1 cellular context compared by ENCODE assay signal in the genomic region with DNA sequence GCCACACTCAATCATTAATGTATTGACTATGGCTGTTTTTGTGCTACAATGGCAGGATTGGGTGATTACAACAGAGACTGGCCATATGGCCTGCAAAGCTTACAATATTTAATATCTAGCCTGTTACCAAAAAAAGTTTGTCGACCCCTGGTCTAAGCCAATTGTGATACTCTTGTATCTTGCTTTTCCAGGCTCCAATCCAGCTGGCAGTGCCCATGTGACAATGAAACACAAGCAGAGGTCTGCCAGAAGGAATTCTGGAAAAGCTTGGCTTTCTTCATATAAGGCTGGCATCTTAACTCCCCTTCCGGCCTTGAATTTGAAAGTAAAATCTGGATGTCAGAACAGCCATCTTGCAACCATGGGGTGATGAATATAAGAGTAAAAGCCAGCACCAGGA.
TF ChIP-seq lines count a peak whose summit lies in the region.

No MANE protein-coding gene starts in this region.

TF ChIP-seq in WTC11, 78 proteins besides CTCF, POLR2A, EP300 and RAD21 (continued from another document):
- TF ChIP-seq ZSCAN18 (CRISPR knock-in tag; IDR thresholded peaks at IDR 0.05) (no peak), ATF1 (CRISPR knock-in tag; IDR thresholded peaks at IDR 0.05) (no peak), NFATC4 (CRISPR knock-in tag; IDR thresholded peaks at IDR 0.05) (no peak), ZNF396 (CRISPR knock-in tag; IDR thresholded peaks at IDR 0.05; ENCODE audit: borderline replicate concordance) (no peak), ZNF671 (CRISPR knock-in tag; IDR thresholded peaks at IDR 0.05) (no peak)
- TF ChIP-seq, protein P1, sequence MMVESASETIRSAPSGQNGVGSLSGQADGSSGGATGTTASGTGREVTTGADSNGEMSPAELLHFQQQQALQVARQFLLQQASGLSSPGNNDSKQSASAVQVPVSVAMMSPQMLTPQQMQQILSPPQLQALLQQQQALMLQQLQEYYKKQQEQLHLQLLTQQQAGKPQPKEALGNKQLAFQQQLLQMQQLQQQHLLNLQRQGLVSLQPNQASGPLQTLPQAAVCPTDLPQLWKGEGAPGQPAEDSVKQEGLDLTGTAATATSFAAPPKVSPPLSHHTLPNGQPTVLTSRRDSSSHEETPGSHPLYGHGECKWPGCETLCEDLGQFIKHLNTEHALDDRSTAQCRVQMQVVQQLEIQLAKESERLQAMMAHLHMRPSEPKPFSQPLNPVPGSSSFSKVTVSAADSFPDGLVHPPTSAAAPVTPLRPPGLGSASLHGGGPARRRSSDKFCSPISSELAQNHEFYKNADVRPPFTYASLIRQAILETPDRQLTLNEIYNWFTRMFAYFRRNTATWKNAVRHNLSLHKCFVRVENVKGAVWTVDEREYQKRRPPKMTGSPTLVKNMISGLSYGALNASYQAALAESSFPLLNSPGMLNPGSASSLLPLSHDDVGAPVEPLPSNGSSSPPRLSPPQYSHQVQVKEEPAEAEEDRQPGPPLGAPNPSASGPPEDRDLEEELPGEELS (CRISPR knock-in tag; IDR thresholded peaks at IDR 0.05) = no peak
